Comparison of ENCODE assay signal across 2 cellular contexts in the genomic region with DNA sequence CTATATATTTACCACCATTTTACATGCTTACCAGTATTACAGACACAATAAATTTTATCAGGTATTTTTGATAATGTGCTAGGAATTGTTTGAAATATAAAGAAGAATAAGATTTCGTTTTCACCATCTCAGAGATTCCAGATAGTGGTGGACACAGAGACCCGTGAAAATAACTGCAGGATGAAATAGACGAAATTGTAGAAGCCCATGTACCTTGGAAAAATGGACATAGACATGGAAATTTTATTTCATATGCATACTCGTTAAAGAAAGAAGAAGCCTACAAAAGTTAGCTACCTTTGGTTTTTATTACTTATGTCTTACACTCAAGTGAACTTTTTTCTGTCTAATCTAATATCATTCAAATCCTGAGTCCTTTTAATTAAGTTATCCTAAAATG. TPM values are rescaled to one million over a fixed set of nuclear protein-coding genes. Genes with fewer than 3 reads are reported as not detected.
"Had no signal": no experiment of that assay in that cellular context is flagged by ENCODE, and none has a peak within 500 bp of the region (broad histone marks: within the 10 kb centered on the region; RNA-seq: fewer than 3 reads in every experiment).

No MANE protein-coding gene starts in this region.

RNA-seq across cellular contexts. Expression of a gene that starts 7.5 kb away (rescaled TPM):
- total RNA-seq: H1 had no signal
- polyA plus RNA-seq: GM23338 had no signal
